Comparison of ENCODE assay signal across 1 cellular context in the genomic region with DNA sequence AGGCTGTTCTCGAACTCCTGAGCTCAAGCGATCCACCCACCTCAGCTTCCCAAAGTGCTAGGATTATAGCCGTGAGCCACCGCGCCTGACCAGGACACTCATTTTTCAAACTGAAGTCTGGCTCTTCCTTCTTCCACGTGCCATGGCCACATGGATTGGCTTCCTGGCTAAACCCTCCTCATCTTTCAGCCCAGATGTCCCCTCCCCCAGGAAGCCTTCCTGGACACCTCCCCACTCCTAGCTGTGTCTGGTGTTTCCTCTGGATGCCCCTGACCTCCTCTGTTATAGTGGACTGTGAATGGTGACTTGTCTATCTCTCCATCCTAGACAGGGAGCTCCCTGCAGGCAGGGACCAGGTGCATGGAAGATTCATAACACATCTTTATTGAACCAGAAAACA.
TF ChIP-seq lines count a peak whose summit lies in the region.

No MANE protein-coding gene starts in this region.

TF ChIP-seq in IMR-90, 13 proteins besides CTCF, POLR2A, EP300 and RAD21 (continued from another document):
- TF ChIP-seq, protein P1, sequence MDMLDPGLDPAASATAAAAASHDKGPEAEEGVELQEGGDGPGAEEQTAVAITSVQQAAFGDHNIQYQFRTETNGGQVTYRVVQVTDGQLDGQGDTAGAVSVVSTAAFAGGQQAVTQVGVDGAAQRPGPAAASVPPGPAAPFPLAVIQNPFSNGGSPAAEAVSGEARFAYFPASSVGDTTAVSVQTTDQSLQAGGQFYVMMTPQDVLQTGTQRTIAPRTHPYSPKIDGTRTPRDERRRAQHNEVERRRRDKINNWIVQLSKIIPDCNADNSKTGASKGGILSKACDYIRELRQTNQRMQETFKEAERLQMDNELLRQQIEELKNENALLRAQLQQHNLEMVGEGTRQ (IDR thresholded peaks at IDR 0.05; ENCODE audit: low read depth, low read length): no peak
- TF ChIP-seq RFX5 (IDR thresholded peaks at IDR 0.05; ENCODE audit: low read depth, low read length) (no peak), SMC3 (IDR thresholded peaks at IDR 0.05; ENCODE audit: low read depth, low read length) (no peak), BHLHE40 (IDR thresholded peaks at IDR 0.05; ENCODE audit: low read depth, low read length) (no peak), MAFK (IDR thresholded peaks at IDR 0.05; ENCODE audit: low read depth, low read length) (no peak), MXI1 (IDR thresholded peaks at IDR 0.05; ENCODE audit: borderline replicate concordance, low read depth, low read length) (no peak), NFE2L2 (IDR thresholded peaks at IDR 0.05; ENCODE audit: low read depth, low read length) (no peak), RCOR1 (IDR thresholded peaks at IDR 0.05; ENCODE audit: insufficient replicate concordance, low read length) (no peak), CHD1 (IDR thresholded peaks at IDR 0.05; ENCODE audit: low read depth, low read length) (no peak), FOS (IDR thresholded peaks at IDR 0.05; ENCODE audit: low read depth, low read length) (no peak), CEBPB (IDR thresholded peaks at IDR 0.05; ENCODE audit: low read depth, low read length) (no peak)
- TF ChIP-seq, protein P2, sequence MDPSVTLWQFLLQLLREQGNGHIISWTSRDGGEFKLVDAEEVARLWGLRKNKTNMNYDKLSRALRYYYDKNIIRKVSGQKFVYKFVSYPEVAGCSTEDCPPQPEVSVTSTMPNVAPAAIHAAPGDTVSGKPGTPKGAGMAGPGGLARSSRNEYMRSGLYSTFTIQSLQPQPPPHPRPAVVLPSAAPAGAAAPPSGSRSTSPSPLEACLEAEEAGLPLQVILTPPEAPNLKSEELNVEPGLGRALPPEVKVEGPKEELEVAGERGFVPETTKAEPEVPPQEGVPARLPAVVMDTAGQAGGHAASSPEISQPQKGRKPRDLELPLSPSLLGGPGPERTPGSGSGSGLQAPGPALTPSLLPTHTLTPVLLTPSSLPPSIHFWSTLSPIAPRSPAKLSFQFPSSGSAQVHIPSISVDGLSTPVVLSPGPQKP (IDR thresholded peaks at IDR 0.05; ENCODE audit: borderline replicate concordance, low read depth, low read length): no peak
